In the genomic region with DNA sequence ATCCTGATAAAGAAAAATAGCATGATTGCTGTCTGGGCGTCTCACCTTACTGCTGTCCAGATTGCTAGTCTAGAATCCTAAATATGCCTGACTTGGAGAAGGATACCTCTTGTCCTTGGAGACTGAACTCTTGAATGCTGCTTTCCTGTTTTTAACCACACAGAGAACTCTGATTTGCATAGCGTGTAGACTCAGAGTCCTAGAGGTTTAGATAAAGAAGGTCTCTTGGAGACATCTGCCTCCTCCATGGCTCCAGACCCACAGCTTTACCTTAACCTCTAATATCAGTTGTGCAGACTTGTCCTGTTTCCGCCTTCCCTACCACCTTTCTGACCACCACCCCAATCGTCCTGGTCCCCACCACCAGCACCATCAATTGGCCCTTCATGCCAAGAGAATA, we compare ENCODE assay signal across 33 cellular contexts.
"Had no signal": no experiment of that assay in that cellular context is flagged by ENCODE, and none has a peak within 500 bp of the region (broad histone marks: within the 10 kb centered on the region; RNA-seq: fewer than 3 reads in every experiment).

No MANE protein-coding gene starts in this region.

- H3K4me3 ChIP-seq: adrenal gland, body of pancreas, breast epithelium, PC-9 had no signal

- H3K27ac ChIP-seq: adrenal gland, body of pancreas, breast epithelium, PC-9, RWPE1, VCaP had no signal

- H3K4me1 ChIP-seq: adrenal gland, body of pancreas, breast epithelium had no signal

- H3K9me3 ChIP-seq: adrenal gland, body of pancreas, breast epithelium had no signal

- ATAC-seq: activated CD8-positive, alpha-beta T cell treated with anti-CD3 and anti-CD28 coated beads for 36 hours; activated naive CD4-positive, alpha-beta T cell treated with anti-CD3 and anti-CD28 coated beads, Interleukin-2, amount 50 U/mL, for 72 hours; body of pancreas; Right ventricle myocardium inferior; SK-N-SH treated with all-trans-retinoic acid at 6 μM for 48 hours had no signal

- H3K4me2 ChIP-seq: PC-9 had no signal

- H3K27me3 Mint-ChIP-seq: activated CD8-positive, alpha-beta T cell treated with anti-CD3 and anti-CD28 coated beads for 36 hours had no signal

- H3K9me3 Mint-ChIP-seq: activated CD8-positive, alpha-beta T cell treated with anti-CD3 and anti-CD28 coated beads for 36 hours; activated T-helper 2 cell treated with anti-CD3 and anti-CD28 coated beads, Interferon-gamma antibody, Interleukin-2, Interleukin-4, amounts not matched to agents 10 μg/mL and 5 μg/mL and 100 μg/mL, durations not matched to agents 14 hours and 24 hours and 36 hours had no signal

- H2AFZ ChIP-seq: PC-9 had no signal

- H3K27me3 ChIP-seq: adrenal gland, body of pancreas, breast epithelium had no signal

- H3K36me3 ChIP-seq: adrenal gland, breast epithelium had no signal

- DNase-seq: activated CD4-positive, alpha-beta T cell treated with anti-CD3 and anti-CD28 coated beads for 1 hour; activated CD4-positive, alpha-beta T cell treated with anti-CD3 and anti-CD28 coated beads for 48 hours; activated CD4-positive, CD25-positive, alpha-beta regulatory T cell; activated CD8-positive, alpha-beta T cell treated with anti-CD3 and anti-CD28 coated beads for 36 hours; activated gamma-delta T cell; activated naive CD4-positive, alpha-beta T cell treated with anti-CD3 and anti-CD28 coated beads for 36 hours; activated T-cell treated with anti-CD3 and anti-CD28 coated beads, Interleukin-2, amount 50 U/mL, for 1 hour; adrenal gland; body of pancreas; Karpas-422; MV-4-11; NCI-H1092 treated with DMSO at 0.1 percent for 48 hours; NCI-H1417 treated with DMSO at 0.1 percent for 48 hours; NCI-H187 treated with DMSO at 0.1 percent for 48 hours; NCI-H2081 treated with DMSO at 0.1 percent for 48 hours; NCI-H226; NCI-H446 treated with DMSO at 0.1 percent for 48 hours; NCI-H524; NCI-H69; NK-92 treated with Interleukin-12 subunit alpha and Interleukin-12 subunit beta, amount 100 ng/mL, for 24 hours; PC-9; SIG-M5; SW 1271; T-helper 1 cell; T-helper 2 cell; T-helper 9 cell had no signal

- H3K36me3 Mint-ChIP-seq: activated naive CD4-positive, alpha-beta T cell treated with anti-CD3 and anti-CD28 coated beads, Interleukin-2, amount 50 U/mL, for 72 hours had no signal

- H3K27ac Mint-ChIP-seq: activated CD8-positive, alpha-beta T cell treated with anti-CD3 and anti-CD28 coated beads for 36 hours; activated naive CD4-positive, alpha-beta T cell treated with anti-CD3 and anti-CD28 coated beads for 36 hours; activated naive CD4-positive, alpha-beta T cell treated with anti-CD3 and anti-CD28 coated beads, Interleukin-2, amount 50 U/mL, for 72 hours; activated T-helper 2 cell treated with anti-CD3 and anti-CD28 coated beads, Interferon-gamma antibody, Interleukin-2, Interleukin-4, amounts not matched to agents 10 μg/mL and 5 μg/mL and 100 μg/mL, durations not matched to agents 14 hours and 24 hours and 36 hours had no signal

- H3K4me3 Mint-ChIP-seq: activated CD8-positive, alpha-beta T cell treated with anti-CD3 and anti-CD28 coated beads for 36 hours; activated naive CD4-positive, alpha-beta T cell treated with anti-CD3 and anti-CD28 coated beads for 36 hours had no signal
